In genomic region chr6:73308712-73309533, GRCh38 we compare ENCODE assay signal across 9 cellular contexts. TPM values are rescaled to one million over a fixed set of nuclear protein-coding genes. Genes with fewer than 3 reads are reported as not detected.
DNase-seq lines count a peak whose midpoint lies in the region; ATAC-seq, FAIRE-seq and TF ChIP-seq lines count a peak whose summit lies in the region.
"Had no signal": no experiment of that assay in that cellular context is flagged by ENCODE, and none has a peak within 500 bp of the region (broad histone marks: within the 10 kb centered on the region; RNA-seq: fewer than 3 reads in every experiment).

No MANE protein-coding gene starts in this region.

- H3K9ac ChIP-seq in KMS-11: peak overlapping the region; percentile 93
- H3K9ac ChIP-seq in iPS-20b (ENCODE audit: low read depth, low read length): peak overlapping the region; percentile 88; the same call in 1 of the 2 replicates

- ATAC-seq in activated naive CD8-positive, alpha-beta T cell treated with anti-CD3 and anti-CD28 coated beads, Interleukin-2, amount 50 U/mL, for 24 hours: no peak
- ATAC-seq in thoracic aorta (ENCODE audit: insufficient number of reproducible peaks, low FRiP score, low read depth): no peak
- ATAC-seq in omental fat pad (ENCODE audit: low FRiP score): no peak

- H3K4me2 ChIP-seq in DOHH2 (ENCODE audit: low read length): peak overlapping the region; percentile 95
- peak overlapping the region; percentile 93 for H3K4me2 ChIP-seq in KMS-11

- peaks cover 38% of the 10 kb centered on the region for H3K4me1 ChIP-seq in DOHH2 (ENCODE audit: control insufficient read depth, low read length)
- peaks cover 39% of the 10 kb centered on the region for H3K4me1 ChIP-seq in KMS-11 (ENCODE audit: low read depth, poor library complexity, severe bottlenecking)
- H3K4me1 ChIP-seq in iPS-20b (ENCODE audit: insufficient read depth, low read length): no peaks in the 10 kb centered on the region; the same call in 1 of the 2 replicates
- H3K4me1 ChIP-seq in thoracic aorta (ENCODE audit: control insufficient read depth in 1 of 2, low read depth in 2 of 2): peaks cover 7 to 16% of the 10 kb centered on the region in 2 donors

- H3K27me3 ChIP-seq in DOHH2 (ENCODE audit: control insufficient read depth, low read length): no peaks in the 10 kb centered on the region
- H3K27me3 ChIP-seq in KMS-11 (ENCODE audit: insufficient read depth, low read depth): no peaks in the 10 kb centered on the region
- no peaks in the 10 kb centered on the region for H3K27me3 ChIP-seq in iPS-20b (ENCODE audit: insufficient read depth, low read length)
- H3K27me3 ChIP-seq in thoracic aorta (replicated peaks; ENCODE audit: insufficient read depth): no peaks in the 10 kb centered on the region

- TF ChIP-seq CTCF in DOHH2 (IDR thresholded peaks at IDR 0.05; ENCODE audit: low read depth, low read length, poor library complexity, severe bottlenecking) (peak; percentile 65), KMS-11 (conservative IDR thresholded peaks at IDR 0.05; ENCODE audit: low read depth, low read length) (no peak), thoracic aorta (IDR thresholded peaks at IDR 0.05) (no peak), omental fat pad (IDR thresholded peaks at IDR 0.05) (no peak)

- peak overlapping the region; percentile 98 for H3K4me3 ChIP-seq in DOHH2 (ENCODE audit: low read length)
- no peak overlapping the region for H3K4me3 ChIP-seq in KMS-11 (IDR thresholded peaks at IDR 0.05; ENCODE audit: insufficient read depth, low read depth, low read length)
- H3K4me3 ChIP-seq in iPS-20b (ENCODE audit: low read length): peak overlapping the region; percentile 84
- peak overlapping the region; percentile 92 for H3K4me3 ChIP-seq in thoracic aorta

- H2AFZ ChIP-seq in KMS-11 (ENCODE audit: low read depth): peak overlapping the region; percentile 99

- DNase-seq in activated naive CD8-positive, alpha-beta T cell treated with anti-CD3 and anti-CD28 coated beads, Interleukin-2, amount 50 U/mL, for 24 hours: no peak
- DNase-seq in thoracic aorta (ENCODE audit: low spot score) (no peak), GM19239 (ENCODE audit: insufficient read length, low spot score) (no peak), frontal cortex (ENCODE audit: low spot score in 2 of 2) (no peak), omental fat pad (ENCODE audit: low spot score) (no peak)

- H3K36me3 Mint-ChIP-seq in activated naive CD8-positive, alpha-beta T cell treated with anti-CD3 and anti-CD28 coated beads, Interleukin-2, amount 50 U/mL, for 24 hours (ENCODE audit: low read depth): no peaks in the 10 kb centered on the region

- H3K4me1 Mint-ChIP-seq in activated naive CD8-positive, alpha-beta T cell treated with anti-CD3 and anti-CD28 coated beads, Interleukin-2, amount 50 U/mL, for 24 hours: peaks cover 21% of the 10 kb centered on the region

- FAIRE-seq in GM19239 (lab: Jason Lieb, UNC) (no peak), frontal cortex (lab: Jason Lieb, UNC) (no peak)

- H3K27ac ChIP-seq in DOHH2 (ENCODE audit: low read depth, low read length) (peak overlapping the region; percentile 65), KMS-11 (peak overlapping the region; percentile 78), iPS-20b (ENCODE audit: low read length) (no peak overlapping the region), thoracic aorta (peak overlapping the region; percentile 1 to 77)

- peaks cover 10% of the 10 kb centered on the region; the same call in 1 of the 2 replicates for H4K20me1 ChIP-seq in DOHH2 (ENCODE audit: control insufficient read depth, insufficient read depth, low read depth, low read length)
- H4K20me1 ChIP-seq in KMS-11 (ENCODE audit: insufficient read depth): no peaks in the 10 kb centered on the region

- no peaks in the 10 kb centered on the region for H3K9me3 ChIP-seq in DOHH2 (ENCODE audit: control insufficient read depth, insufficient read depth, low read length)
- no peaks in the 10 kb centered on the region for H3K9me3 ChIP-seq in iPS-20b (ENCODE audit: insufficient read depth, low read depth, low read length)
- H3K9me3 ChIP-seq in thoracic aorta: no peaks in the 10 kb centered on the region

- H3K4me3 Mint-ChIP-seq in activated naive CD8-positive, alpha-beta T cell treated with anti-CD3 and anti-CD28 coated beads, Interleukin-2, amount 50 U/mL, for 24 hours: peak overlapping the region; percentile 89

- no peaks in the 10 kb centered on the region for H3F3A ChIP-seq in DOHH2 (ENCODE audit: control insufficient read depth, insufficient read depth)

- H3K36me3 ChIP-seq in DOHH2 (ENCODE audit: control insufficient read depth, low read length): peaks cover 12% of the 10 kb centered on the region
- H3K36me3 ChIP-seq in KMS-11 (ENCODE audit: insufficient read depth): no peaks in the 10 kb centered on the region
- H3K36me3 ChIP-seq in iPS-20b (ENCODE audit: insufficient read depth, low read depth, low read length): no peaks in the 10 kb centered on the region
- H3K36me3 ChIP-seq in thoracic aorta: no peaks in the 10 kb centered on the region

- H3K9me2 ChIP-seq in DOHH2 (replicated peaks; ENCODE audit: control insufficient read depth, low read length): no peaks in the 10 kb centered on the region

- no peaks in the 10 kb centered on the region for H3K9me3 Mint-ChIP-seq in activated naive CD8-positive, alpha-beta T cell treated with anti-CD3 and anti-CD28 coated beads, Interleukin-2, amount 50 U/mL, for 24 hours

- peaks cover 41% of the 10 kb centered on the region for H3K27me3 Mint-ChIP-seq in activated naive CD8-positive, alpha-beta T cell treated with anti-CD3 and anti-CD28 coated beads, Interleukin-2, amount 50 U/mL, for 24 hours

- H3K79me2 ChIP-seq in DOHH2 (ENCODE audit: control insufficient read depth, low read length): peaks cover 58% of the 10 kb centered on the region
- peaks cover 30% of the 10 kb centered on the region for H3K79me2 ChIP-seq in KMS-11 (ENCODE audit: insufficient read depth, low read depth)

- H3K27ac Mint-ChIP-seq in activated naive CD8-positive, alpha-beta T cell treated with anti-CD3 and anti-CD28 coated beads, Interleukin-2, amount 50 U/mL, for 24 hours: peak overlapping the region; percentile 83

RNA-seq across cellular contexts. Expression of gene DPPA5, which starts 45.2 kb away (rescaled TPM):
- total RNA-seq in thoracic aorta (not detected), frontal cortex (not detected), omental fat pad (not detected)
- total RNA-seq: activated CD8-positive, alpha-beta memory T cell treated with anti-CD3 and anti-CD28 coated beads for 36 hours had no signal

RNA-seq across cellular contexts. Expression of gene KHDC1, which starts 45.9 kb away (rescaled TPM):
- total RNA-seq in thoracic aorta: 1 to 10 TPM in 1 of 2 donors, under 1 TPM in 1; 0.81 to 8.1 TPM
- total RNA-seq in frontal cortex: 2.9 TPM
- total RNA-seq in omental fat pad: 1 to 10 TPM in 2 of 4 donors, under 1 TPM in 2; 0.79 to 2.5 (median 1.1) TPM

RNA-seq across cellular contexts. Expression of gene KHDC3L, which starts 53.5 kb away (rescaled TPM):
- total RNA-seq in thoracic aorta (not detected), frontal cortex (0.41 TPM), omental fat pad (not detected)
- total RNA-seq: activated CD8-positive, alpha-beta memory T cell treated with anti-CD3 and anti-CD28 coated beads for 36 hours had no signal
